Comparison of ENCODE assay signal across 1 cellular context in the genomic region with DNA sequence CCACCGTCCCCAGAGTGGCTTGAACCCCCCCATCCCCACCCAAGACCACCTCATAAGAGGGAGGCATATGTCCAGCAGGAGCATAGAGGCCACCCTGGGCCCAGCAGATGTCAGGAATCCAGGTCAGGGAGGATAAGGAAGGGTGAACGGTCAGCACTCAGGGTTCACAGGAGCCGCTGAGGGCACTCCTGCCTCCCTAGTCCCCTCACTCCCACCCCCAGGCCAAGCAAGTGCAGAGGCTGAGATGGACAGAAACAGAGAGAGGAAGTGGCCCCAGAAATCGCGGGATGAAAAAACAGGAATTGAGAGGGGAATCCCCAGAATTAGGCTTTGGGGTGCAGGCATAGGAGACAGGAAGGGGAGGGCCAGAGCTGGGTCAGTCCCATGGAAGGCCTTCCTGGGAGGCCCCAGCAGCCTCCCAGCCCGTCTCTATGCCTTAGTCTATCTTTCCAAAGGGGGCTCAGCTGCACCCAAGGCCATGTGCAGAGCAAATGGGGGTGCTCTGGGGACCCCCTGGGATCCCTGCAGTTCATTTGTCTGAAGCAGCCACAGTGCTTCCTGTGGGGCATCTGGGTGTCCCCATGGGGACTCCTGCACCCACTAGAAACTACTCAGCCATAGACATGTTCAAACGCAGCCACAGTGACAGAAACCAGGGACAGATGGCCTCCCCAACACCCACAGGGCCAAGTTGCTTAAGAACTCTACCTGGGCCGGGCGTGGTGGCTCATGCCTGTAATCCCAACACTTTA.
TF ChIP-seq lines count a peak whose summit lies in the region.

No MANE protein-coding gene starts in this region.

TF ChIP-seq in WTC11, 78 proteins besides CTCF, POLR2A, EP300 and RAD21 (continued from another document):
- no peak for TF ChIP-seq KAT7 (CRISPR knock-in tag; IDR thresholded peaks at IDR 0.05; ENCODE audit: borderline replicate concordance)
- no peak for TF ChIP-seq ZNF423 (CRISPR knock-in tag; IDR thresholded peaks at IDR 0.05)
- TF ChIP-seq JUN (CRISPR knock-in tag; IDR thresholded peaks at IDR 0.05) = no peak
